Comparison of ENCODE assay signal across 14 cellular contexts in genomic region chr9:126453156-126453963, GRCh38.
"Had no signal": no experiment of that assay in that cellular context is flagged by ENCODE, and none has a peak within 500 bp of the region (broad histone marks: within the 10 kb centered on the region; RNA-seq: fewer than 3 reads in every experiment).

No MANE protein-coding gene starts in this region.

- ATAC-seq: activated CD4-positive, CD25-positive, alpha-beta regulatory T cell treated with anti-CD3 and anti-CD28 coated beads, Interleukin-2, amount 50 U/mL, for 24 hours; mucosa of descending colon; naive thymus-derived CD8-positive, alpha-beta T cell; sciatic nerve had no signal

- H3K27me3 Mint-ChIP-seq: central memory CD8-positive, alpha-beta T cell; naive thymus-derived CD8-positive, alpha-beta T cell had no signal

- H3K4me1 Mint-ChIP-seq: activated naive CD4-positive, alpha-beta T cell treated with anti-CD3 and anti-CD28 coated beads, Interleukin-2, amount 10 ng/mL, durations not matched to agents 7 days and 5 days had no signal

- H3K36me3 Mint-ChIP-seq: activated naive CD4-positive, alpha-beta T cell treated with anti-CD3 and anti-CD28 coated beads, Interleukin-2, amount 10 ng/mL, durations not matched to agents 7 days and 5 days had no signal

- H3K27ac Mint-ChIP-seq: activated naive CD4-positive, alpha-beta T cell treated with anti-CD3 and anti-CD28 coated beads, Interleukin-2, amount 10 ng/mL, durations not matched to agents 7 days and 5 days; dendritic cell treated with granulocyte-macrophage colony-stimulating factor and Interleukin-4, amounts not matched to agents 40 ng/mL and 50 ng/mL, for 4 days had no signal

- H3K9me3 Mint-ChIP-seq: activated naive CD4-positive, alpha-beta T cell treated with anti-CD3 and anti-CD28 coated beads, Interleukin-2, amount 10 ng/mL, durations not matched to agents 7 days and 5 days; central memory CD8-positive, alpha-beta T cell; dendritic cell treated with granulocyte-macrophage colony-stimulating factor and Interleukin-4, amounts not matched to agents 40 ng/mL and 50 ng/mL, for 4 days; naive thymus-derived CD8-positive, alpha-beta T cell had no signal

- H3K4me3 Mint-ChIP-seq: activated naive CD4-positive, alpha-beta T cell treated with anti-CD3 and anti-CD28 coated beads, Interleukin-2, amount 10 ng/mL, durations not matched to agents 7 days and 5 days; central memory CD8-positive, alpha-beta T cell; dendritic cell treated with granulocyte-macrophage colony-stimulating factor and Interleukin-4, amounts not matched to agents 40 ng/mL and 50 ng/mL, for 4 days had no signal

- DNase-seq: activated naive CD4-positive, alpha-beta T cell treated with anti-CD3 and anti-CD28 coated beads, Interleukin-2, amount 10 ng/mL, durations not matched to agents 7 days and 5 days; erythroblast; hippocampal formation; lower lobe of right lung; mucosa of descending colon; naive thymus-derived CD8-positive, alpha-beta T cell; stimulated activated CD4-positive, alpha-beta T cell treated with anti-CD3 and anti-CD28 coated beads, Interleukin-2, amount 100 ng/mL, for 24 hours; stimulated activated naive CD4-positive, alpha-beta T cell treated with Interleukin-2 at 50 U/mL for 16 hours; T-helper 2 cell; uterus had no signal
